ENCODE assay signal across 22 cellular contexts in genomic region chr18:58069104-58069503, GRCh38.
"Had no signal": no experiment of that assay in that cellular context is flagged by ENCODE, and none has a peak within 500 bp of the region (broad histone marks: within the 10 kb centered on the region; RNA-seq: fewer than 3 reads in every experiment).

No MANE protein-coding gene starts in this region.

- H3K4me1 ChIP-seq: ascending aorta, gastrocnemius medialis, heart right ventricle, suprapubic skin had no signal

- DNase-seq: activated CD4-positive, alpha-beta T cell treated with anti-CD3 and anti-CD28 coated beads, Interleukin-2, amount 50 U/mL, for 4 hours; activated naive CD4-positive, alpha-beta T cell treated with anti-CD3 and anti-CD28 coated beads for 36 hours; activated naive CD8-positive, alpha-beta T cell treated with anti-CD3 and anti-CD28 coated beads, Interleukin-2, amount 50 U/mL, for 24 hours; activated T-cell treated with anti-CD3 and anti-CD28 coated beads for 4 hours; effector memory CD4-positive, alpha-beta T cell; gastrocnemius medialis; heart right ventricle; left colon; mammary epithelial cell; naive B cell; stimulated activated naive CD8-positive, alpha-beta T cell treated with anti-CD3 and anti-CD28 coated beads, Interleukin-15, Interleukin-2, amounts not matched to agents 100 U/mL and 50 U/mL, for 24 hours; T-helper 2 cell; trophoblast cell had no signal

- H3K4me2 ChIP-seq: smooth muscle cell had no signal

- FAIRE-seq: bronchial epithelial cell, islet of Langerhans, TTC549 had no signal

- H3K27ac ChIP-seq: ascending aorta, gastrocnemius medialis, heart right ventricle, neutrophil, suprapubic skin had no signal

- H3K9me3 Mint-ChIP-seq: activated naive CD4-positive, alpha-beta T cell treated with anti-CD3 and anti-CD28 coated beads for 36 hours; activated naive CD8-positive, alpha-beta T cell treated with anti-CD3 and anti-CD28 coated beads, Interleukin-2, amount 50 U/mL, for 24 hours; activated T-helper 2 cell treated with anti-CD3 and anti-CD28 coated beads, Interferon-gamma antibody, Interleukin-2, Interleukin-4, amounts not matched to agents 10 μg/mL and 5 μg/mL and 100 μg/mL, durations not matched to agents 14 hours and 24 hours and 36 hours; dendritic cell treated with granulocyte-macrophage colony-stimulating factor and Interleukin-4, amounts not matched to agents 40 ng/mL and 50 ng/mL, for 4 days; naive B cell had no signal

- H3K4me3 Mint-ChIP-seq: activated naive CD4-positive, alpha-beta T cell treated with anti-CD3 and anti-CD28 coated beads for 36 hours; activated naive CD8-positive, alpha-beta T cell treated with anti-CD3 and anti-CD28 coated beads, Interleukin-2, amount 50 U/mL, for 24 hours; dendritic cell treated with granulocyte-macrophage colony-stimulating factor and Interleukin-4, amounts not matched to agents 40 ng/mL and 50 ng/mL, for 4 days; naive B cell had no signal

- H3K27ac Mint-ChIP-seq: activated naive CD4-positive, alpha-beta T cell treated with anti-CD3 and anti-CD28 coated beads for 36 hours; activated naive CD8-positive, alpha-beta T cell treated with anti-CD3 and anti-CD28 coated beads, Interleukin-2, amount 50 U/mL, for 24 hours; activated T-helper 2 cell treated with anti-CD3 and anti-CD28 coated beads, Interferon-gamma antibody, Interleukin-2, Interleukin-4, amounts not matched to agents 10 μg/mL and 5 μg/mL and 100 μg/mL, durations not matched to agents 14 hours and 24 hours and 36 hours; dendritic cell treated with granulocyte-macrophage colony-stimulating factor and Interleukin-4, amounts not matched to agents 40 ng/mL and 50 ng/mL, for 4 days had no signal

- H3K27me3 Mint-ChIP-seq: dendritic cell treated with granulocyte-macrophage colony-stimulating factor and Interleukin-4, amounts not matched to agents 40 ng/mL and 50 ng/mL, for 4 days; naive B cell had no signal

- H3K4me1 Mint-ChIP-seq: activated naive CD8-positive, alpha-beta T cell treated with anti-CD3 and anti-CD28 coated beads, Interleukin-2, amount 50 U/mL, for 24 hours; naive B cell had no signal

- H3K36me3 ChIP-seq: ascending aorta, gastrocnemius medialis, heart right ventricle, neutrophil, suprapubic skin had no signal

- H3K4me3 ChIP-seq: ascending aorta, gastrocnemius medialis, heart right ventricle, smooth muscle cell, suprapubic skin had no signal

- H3K27me3 ChIP-seq: ascending aorta, gastrocnemius medialis, heart right ventricle, neutrophil, suprapubic skin had no signal

- H3K9me3 ChIP-seq: ascending aorta, gastrocnemius medialis, heart right ventricle, neutrophil, suprapubic skin had no signal
